ENCODE assay signal across 22 cellular contexts in the genomic region with DNA sequence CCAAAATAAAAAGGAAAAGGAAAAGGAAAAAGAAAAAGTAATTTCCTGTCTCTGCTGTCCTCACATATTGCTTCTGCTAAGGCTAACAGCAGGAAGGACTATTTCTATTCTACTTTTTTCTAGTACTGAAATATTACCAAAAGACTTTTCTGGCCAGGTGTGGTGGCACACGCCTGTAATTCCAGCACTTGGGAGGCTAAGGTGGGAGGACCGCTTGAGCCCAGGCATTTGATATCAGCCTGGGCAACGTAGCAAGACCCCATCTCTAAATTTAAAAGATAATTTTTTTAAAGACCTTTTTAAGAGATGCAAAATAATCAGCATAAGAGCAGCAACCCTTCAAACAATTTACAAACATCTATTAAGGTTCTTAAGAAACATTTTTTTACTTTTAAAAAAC. TPM values are rescaled to one million over a fixed set of nuclear protein-coding genes. Genes with fewer than 3 reads are reported as not detected.
DNase-seq lines count a peak whose midpoint lies in the region; ATAC-seq, FAIRE-seq and TF ChIP-seq lines count a peak whose summit lies in the region.
"Had no signal": no experiment of that assay in that cellular context is flagged by ENCODE, and none has a peak within 500 bp of the region (broad histone marks: within the 10 kb centered on the region; RNA-seq: fewer than 3 reads in every experiment).

No MANE protein-coding gene starts in this region.

- no peaks in the 10 kb centered on the region for H3K27me3 ChIP-seq in cardiac muscle cell
- H3K27me3 ChIP-seq in K562 (ENCODE audit: control insufficient read depth in 2 of 2, insufficient read depth in 2 of 2, low read length in 2 of 2), result no peaks in the 10 kb centered on the region
- H3K27me3 ChIP-seq: BLaER1 treated with 17β-estradiol and CSF1 and Interleukin-3, amounts not matched to agents 10 nM and 100 nM had no signal

- H3K4me2 ChIP-seq in K562 (ENCODE audit: insufficient read depth, low read length), result no peak overlapping the region
- H3K4me2 ChIP-seq: A549; BLaER1 treated with 17β-estradiol and CSF1 and Interleukin-3, amounts not matched to agents 10 nM and 100 nM had no signal

- no peak for FAIRE-seq in K562 (lab: Jason Lieb, UNC)
- FAIRE-seq: A549, D721Med, G401.6, GM12891 had no signal

- CTCF ChIA-PET in HEK293 (lab: Yijun Ruan, JAX), result no interaction called here
- CTCF ChIA-PET in K562 (lab: Yijun Ruan, JAX; ENCODE audit: low intra/inter-chr PET ratio), result no interaction called here

- H3K36me3 ChIP-seq in cardiac muscle cell, result peaks cover 20% of the 10 kb centered on the region
- peaks cover 17 to 57% of the 10 kb centered on the region in 2 experiments for H3K36me3 ChIP-seq in HEK293 (ENCODE audit: control insufficient read depth in 2 of 2, insufficient read depth in 1 of 2, low read length in 2 of 2)
- H3K36me3 ChIP-seq in K562 (ENCODE audit: control insufficient read depth, insufficient read depth, low read length), result peaks cover 82% of the 10 kb centered on the region

- H3K9ac ChIP-seq in K562 (ENCODE audit: insufficient read depth in 1 of 2, low read depth in 2 of 2, low read length in 2 of 2), result no peak overlapping the region
- H3K9ac ChIP-seq: BLaER1 treated with 17β-estradiol and CSF1 and Interleukin-3, amounts not matched to agents 10 nM and 100 nM had no signal

- no peak for TF ChIP-seq CTCF in cardiac muscle cell (IDR thresholded peaks at IDR 0.05; ENCODE audit: low read depth, low read length)
- no peak for TF ChIP-seq CTCF in HEK293 (tag by site-specific recombination; IDR thresholded peaks at IDR 0.05)
- no peak for TF ChIP-seq CTCF in K562 (IDR thresholded peaks at IDR 0.05 in 2 of 3, conservative IDR thresholded peaks at IDR 0.05 in 1 of 3; ENCODE audit: insufficient read depth in 2 of 3, low read depth in 1 of 3, low read length in 3 of 3)

- TF ChIP-seq RAD21 in K562 (CRISPR knock-in tag; conservative IDR thresholded peaks at IDR 0.05 in 1 of 2, IDR thresholded peaks at IDR 0.05 in 1 of 2), result no peak

- intact Hi-C loops in cardiac septum (cut with DNase I) (no loop called here), K562 (cut with micrococcal nuclease) (no loop called here)

- BruUV-seq in K562 (replicated peaks; lab: Mats Ljungman, UMichigan), result no TSS peak

- POLR2A ChIA-PET in HEK293 (lab: Yijun Ruan, JAX), result no interaction called here
- POLR2A ChIA-PET in K562 (lab: Yijun Ruan, JAX), result no interaction called here

- WGBS in K562 (ENCODE audit: insufficient coverage, low coverage, missing lambda C conversion rate), result 78% methylated on average over 3 of the region's 3 CpGs

- no peak for ATAC-seq in K562
- ATAC-seq in stimulated activated effector memory CD8-positive, alpha-beta T cell treated with anti-CD3 and anti-CD28 coated beads, Interleukin-12 subunit alpha, Interleukin-12 subunit beta, amount 100 ng/mL, for 72 hours, result no peak
- ATAC-seq: A549; CD8-positive, alpha-beta T cell had no signal

- no peak for DNase-seq in cardiac muscle cell (ENCODE audit: low read depth in 1 of 2, low spot score in 1 of 2)
- DNase-seq in cardiac septum (ENCODE audit: low spot score), result no peak
- no peak for DNase-seq in K562 (ENCODE audit: extremely low read depth in 1 of 4, low spot score in 3 of 4)
- DNase-seq in activated CD4-positive, alpha-beta T cell treated with anti-CD3 and anti-CD28 coated beads, Interleukin-2, amount 50 U/mL, for 48 hours, result no peak
- DNase-seq in stimulated activated effector memory CD8-positive, alpha-beta T cell treated with anti-CD3 and anti-CD28 coated beads, Interleukin-12 subunit alpha, Interleukin-12 subunit beta, amount 100 ng/mL, for 72 hours (ENCODE audit: low spot score in 2 of 2), result no peak
- DNase-seq: AML-193; Caco-2; Calu3; CD4-positive, alpha-beta T cell; CD8-positive, alpha-beta T cell; DMS79 treated with DMSO at 0.1 percent for 48 hours; GF-D8 had no signal

- no peak for TF ChIP-seq POLR2A in K562 (conservative IDR thresholded peaks at IDR 0.05)

- H3K4me1 ChIP-seq in cardiac muscle cell (ENCODE audit: low read depth), result no peaks in the 10 kb centered on the region
- H3K4me1 ChIP-seq in HEK293 (ENCODE audit: control insufficient read depth, insufficient read depth, low read length), result 0 out of 2 replicates have a peak, but pooled peaks cover 2% of the 10 kb centered on the region
- peaks cover 0 to 3% of the 10 kb centered on the region in 2 experiments; a peak in 2 of 5 replicates for H3K4me1 ChIP-seq in K562 (replicated peaks in 1 of 2; ENCODE audit: control insufficient read depth in 2 of 2, insufficient read depth in 2 of 2, low read length in 2 of 2)
- H3K4me1 ChIP-seq: A549; BLaER1 treated with 17β-estradiol and CSF1 and Interleukin-3, amounts not matched to agents 10 nM and 100 nM; Caco-2 had no signal

- TF ChIP-seq EP300 in K562 (IDR thresholded peaks at IDR 0.05; ENCODE audit: low read length), result no peak

- no peak overlapping the region for H3K4me3 ChIP-seq in cardiac muscle cell
- no peak overlapping the region for H3K4me3 ChIP-seq in HEK293 (ENCODE audit: low read depth, low read length)
- no peak overlapping the region for H3K4me3 ChIP-seq in K562
- H3K4me3 ChIP-seq: A549; BLaER1 treated with 17β-estradiol and CSF1 and Interleukin-3, amounts not matched to agents 10 nM and 100 nM had no signal

- no peak overlapping the region for H3K27ac Mint-ChIP-seq in stimulated activated effector memory CD8-positive, alpha-beta T cell treated with anti-CD3 and anti-CD28 coated beads, Interleukin-12 subunit alpha, Interleukin-12 subunit beta, amount 100 ng/mL, for 72 hours
- H3K27ac Mint-ChIP-seq: B cell; CD4-positive, alpha-beta T cell had no signal

- H3K9me1 ChIP-seq in K562 (ENCODE audit: control insufficient read depth, insufficient read depth, low read length), result peaks cover 3% of the 10 kb centered on the region

- no peak overlapping the region for H3K4me3 Mint-ChIP-seq in stimulated activated effector memory CD8-positive, alpha-beta T cell treated with anti-CD3 and anti-CD28 coated beads, Interleukin-12 subunit alpha, Interleukin-12 subunit beta, amount 100 ng/mL, for 72 hours
- H3K4me3 Mint-ChIP-seq: B cell; CD4-positive, alpha-beta T cell; CD8-positive, alpha-beta T cell had no signal

- H3K9me3 ChIP-seq in cardiac muscle cell (ENCODE audit: low read depth), result no peaks in the 10 kb centered on the region
- no peaks in the 10 kb centered on the region for H3K9me3 ChIP-seq in HEK293 (ENCODE audit: control insufficient read depth, insufficient read depth, low read depth, low read length)
- no peaks in the 10 kb centered on the region for H3K9me3 ChIP-seq in K562 (replicated peaks; ENCODE audit: control insufficient read depth, insufficient read depth, low read depth, low read length)
- H3K9me3 ChIP-seq: A549; BLaER1 treated with 17β-estradiol and CSF1 and Interleukin-3, amounts not matched to agents 10 nM and 100 nM; Caco-2 had no signal

- no peak overlapping the region for H2AFZ ChIP-seq in K562 (ENCODE audit: low read depth, low read length)

- H3K36me3 Mint-ChIP-seq in stimulated activated effector memory CD8-positive, alpha-beta T cell treated with anti-CD3 and anti-CD28 coated beads, Interleukin-12 subunit alpha, Interleukin-12 subunit beta, amount 100 ng/mL, for 72 hours, result peaks cover 75% of the 10 kb centered on the region

- peaks cover 6% of the 10 kb centered on the region for H3K4me1 Mint-ChIP-seq in stimulated activated effector memory CD8-positive, alpha-beta T cell treated with anti-CD3 and anti-CD28 coated beads, Interleukin-12 subunit alpha, Interleukin-12 subunit beta, amount 100 ng/mL, for 72 hours
- H3K4me1 Mint-ChIP-seq: B cell had no signal

- in situ Hi-C loops in K562 (cut with MboI), result no loop called here

- H3K79me2 ChIP-seq in K562 (ENCODE audit: control insufficient read depth, insufficient read depth, low read length), result no peaks in the 10 kb centered on the region

- no peaks in the 10 kb centered on the region for H4K20me1 ChIP-seq in K562 (replicated peaks; ENCODE audit: control insufficient read depth, insufficient read depth, low read length)

- H3K9me3 Mint-ChIP-seq in stimulated activated effector memory CD8-positive, alpha-beta T cell treated with anti-CD3 and anti-CD28 coated beads, Interleukin-12 subunit alpha, Interleukin-12 subunit beta, amount 100 ng/mL, for 72 hours, result no peaks in the 10 kb centered on the region
- H3K9me3 Mint-ChIP-seq: CD4-positive, alpha-beta T cell; CD8-positive, alpha-beta T cell had no signal

- H3K27ac ChIP-seq in cardiac muscle cell, result peak overlapping the region; percentile 10
- no peak overlapping the region for H3K27ac ChIP-seq in HEK293 (ENCODE audit: extremely low read depth, low read depth, low read length)
- no peak overlapping the region for H3K27ac ChIP-seq in K562 (ENCODE audit: extremely low read depth, low read depth, low read length)
- H3K27ac ChIP-seq: 22Rv1; A549; BLaER1 treated with 17β-estradiol and CSF1 and Interleukin-3, amounts not matched to agents 10 nM and 100 nM; C4-2B had no signal

RNA-seq across cellular contexts. Expression of a gene that starts 31.2 kb away (rescaled TPM):
- total RNA-seq in cardiac muscle cell (27.8 and 41.3 TPM in 2 replicates), cardiac septum (65.2 TPM), K562 (2014; rRNA removed) (54.2 and 63.5 TPM in 2 replicates), K562 (2014; rRNA removed; fragmentation: Illumina TruSeq; extraction: Trizol) (134 and 152 TPM in 2 replicates), K562 (2015; rRNA removed; fragmentation: Illumina TruSeq; extraction: Trizol) (111 and 119 TPM in 2 replicates), K562 (2021) (90.0 and 114 TPM in 2 replicates)
- polyA plus RNA-seq in cardiac muscle cell (61.4 and 62.4 TPM in 2 replicates), K562 (2011; rRNA removed) (93.3 and 125 TPM in 2 replicates), K562 (2014; fragmentation: Illumina TruSeq; extraction: Trizol) (83.6 and 89.9 TPM in 2 replicates), K562 (2014; fragmentation: Nextera tagmentation; extraction: Ambion mirVana) (100 to 1,000 TPM; 121 to 132 TPM), K562 (2014; rRNA removed) (117 and 129 TPM in 2 replicates)
- 126 and 375 TPM in 2 replicates for total RNA-seq in K562 (2011; cell fraction: chromatin; rRNA removed; ENCODE audit: low replicate concordance)
- 63.7 and 91.6 TPM in 2 replicates for total RNA-seq in K562 (2011; cell fraction: nucleolus; rRNA removed)
- total RNA-seq in K562 (2011; cell fraction: nucleoplasm; rRNA removed), result 176 and 221 TPM in 2 replicates
- polyA plus RNA-seq in K562 (2011; cell fraction: cytosol; rRNA removed), result 12.6 and 32.4 TPM in 2 replicates
- polyA plus RNA-seq in K562 (2011; cell fraction: nucleus; rRNA removed), result 70.2 and 104 TPM in 2 replicates
- polyA plus RNA-seq in K562 (2012), result 72.3 and 82.3 TPM in 2 replicates
- polyA minus RNA-seq in K562 (2011; rRNA and poly(A)+ RNA removed), result 92.1 and 99.5 TPM in 2 replicates
- 26.0 and 34.5 TPM in 2 replicates for polyA minus RNA-seq in K562 (2011; cell fraction: cytosol; rRNA and poly(A)+ RNA removed)
- polyA minus RNA-seq in K562 (2011; cell fraction: nucleus; rRNA and poly(A)+ RNA removed), result 66.9 and 106 TPM in 2 replicates

RNA-seq across cellular contexts. Expression of a gene that starts 32.9 kb away (rescaled TPM):
- total RNA-seq in cardiac muscle cell (33.1 and 56.3 TPM in 2 replicates), cardiac septum (90.5 TPM), K562 (2014; rRNA removed) (0.05 TPM in 1 of 2 replicates, not detected in the other), K562 (2014; rRNA removed; fragmentation: Illumina TruSeq; extraction: Trizol) (0.06 and 0.11 TPM in 2 replicates), K562 (2015; rRNA removed; fragmentation: Illumina TruSeq; extraction: Trizol) (0.19 and 0.22 TPM in 2 replicates), K562 (2021) (0.09 TPM in 1 of 2 replicates, not detected in the other)
- polyA plus RNA-seq in cardiac muscle cell (12.3 and 14.7 TPM in 2 replicates), K562 (2011; rRNA removed) (0.08 and 0.15 TPM in 2 replicates), K562 (2014; fragmentation: Illumina TruSeq; extraction: Trizol) (0.09 and 0.14 TPM in 2 replicates), K562 (2014; fragmentation: Nextera tagmentation; extraction: Ambion mirVana) (under 1 TPM; 0.08 to 0.13 TPM), K562 (2014; rRNA removed) (0.03 and 1.5 TPM in 2 replicates)
- total RNA-seq in K562 (2011; cell fraction: chromatin; rRNA removed; ENCODE audit: low replicate concordance), result 0.46 and 0.63 TPM in 2 replicates
- total RNA-seq in K562 (2011; cell fraction: nucleolus; rRNA removed), result 0.17 and 0.79 TPM in 2 replicates
- total RNA-seq in K562 (2011; cell fraction: nucleoplasm; rRNA removed), result 0.29 TPM in 1 of 2 replicates, not detected in the other
- polyA plus RNA-seq in K562 (2011; cell fraction: cytosol; rRNA removed), result 0.04 TPM in 1 of 2 replicates, not detected in the other
- polyA plus RNA-seq in K562 (2011; cell fraction: nucleus; rRNA removed), result 0.14 and 0.22 TPM in 2 replicates
- 0.08 and 0.16 TPM in 2 replicates for polyA plus RNA-seq in K562 (2012)
- polyA minus RNA-seq in K562 (2011; rRNA and poly(A)+ RNA removed), result 0.14 and 0.63 TPM in 2 replicates
- polyA minus RNA-seq in K562 (2011; cell fraction: cytosol; rRNA and poly(A)+ RNA removed), result not detected in 2 replicates
- polyA minus RNA-seq in K562 (2011; cell fraction: nucleus; rRNA and poly(A)+ RNA removed), result 0.13 and 0.56 TPM in 2 replicates
- total RNA-seq: A172; Caco-2; CD4-positive, alpha-beta T cell; CD8-positive, alpha-beta T cell had no signal

RNA-seq across cellular contexts. Expression of a gene that starts 41.7 kb away (rescaled TPM):
- total RNA-seq in cardiac muscle cell (17.5 and 24.7 TPM in 2 replicates), cardiac septum (40.6 TPM), K562 (2014; rRNA removed) (47.7 and 52.5 TPM in 2 replicates), K562 (2014; rRNA removed; fragmentation: Illumina TruSeq; extraction: Trizol) (124 and 153 TPM in 2 replicates), K562 (2015; rRNA removed; fragmentation: Illumina TruSeq; extraction: Trizol) (122 and 127 TPM in 2 replicates), K562 (2021) (63.7 and 75.2 TPM in 2 replicates)
- polyA plus RNA-seq in cardiac muscle cell (70.0 and 87.5 TPM in 2 replicates), K562 (2011; rRNA removed) (112 and 126 TPM in 2 replicates), K562 (2014; fragmentation: Illumina TruSeq; extraction: Trizol) (137 and 165 TPM in 2 replicates), K562 (2014; fragmentation: Nextera tagmentation; extraction: Ambion mirVana) (100 to 1,000 TPM in 1 of 2 experiments, 10 to 100 TPM in 1; 92.9 to 166 TPM), K562 (2014; rRNA removed) (86.6 and 91.0 TPM in 2 replicates)
- 39.3 and 132 TPM in 2 replicates for total RNA-seq in K562 (2011; cell fraction: chromatin; rRNA removed; ENCODE audit: low replicate concordance)
- 23.7 and 28.8 TPM in 2 replicates for total RNA-seq in K562 (2011; cell fraction: nucleolus; rRNA removed)
- 43.7 and 59.3 TPM in 2 replicates for total RNA-seq in K562 (2011; cell fraction: nucleoplasm; rRNA removed)
- polyA plus RNA-seq in K562 (2011; cell fraction: cytosol; rRNA removed), result 8.9 and 23.6 TPM in 2 replicates
- 46.0 and 67.2 TPM in 2 replicates for polyA plus RNA-seq in K562 (2011; cell fraction: nucleus; rRNA removed)
- 45.7 and 81.8 TPM in 2 replicates for polyA plus RNA-seq in K562 (2012)
- polyA minus RNA-seq in K562 (2011; rRNA and poly(A)+ RNA removed), result 90.9 and 115 TPM in 2 replicates
- 24.3 and 24.4 TPM in 2 replicates for polyA minus RNA-seq in K562 (2011; cell fraction: cytosol; rRNA and poly(A)+ RNA removed)
- 42.1 and 73.2 TPM in 2 replicates for polyA minus RNA-seq in K562 (2011; cell fraction: nucleus; rRNA and poly(A)+ RNA removed)

Comparison
In these comparisons a context has a peak if more than half of its experiments do, and no peak if none do; other contexts are left out.
1. RNA of a gene that starts 32.9 kb away (total RNA-seq): 90.5 TPM in cardiac septum (single experiment) and 33.1 to 56.3 TPM in cardiac muscle cell; 0.05 to 0.79 TPM in K562; every median in the first group is over 10 times any median in the second.